Comparison of ENCODE assay signal across 8 cellular contexts in the genomic region with DNA sequence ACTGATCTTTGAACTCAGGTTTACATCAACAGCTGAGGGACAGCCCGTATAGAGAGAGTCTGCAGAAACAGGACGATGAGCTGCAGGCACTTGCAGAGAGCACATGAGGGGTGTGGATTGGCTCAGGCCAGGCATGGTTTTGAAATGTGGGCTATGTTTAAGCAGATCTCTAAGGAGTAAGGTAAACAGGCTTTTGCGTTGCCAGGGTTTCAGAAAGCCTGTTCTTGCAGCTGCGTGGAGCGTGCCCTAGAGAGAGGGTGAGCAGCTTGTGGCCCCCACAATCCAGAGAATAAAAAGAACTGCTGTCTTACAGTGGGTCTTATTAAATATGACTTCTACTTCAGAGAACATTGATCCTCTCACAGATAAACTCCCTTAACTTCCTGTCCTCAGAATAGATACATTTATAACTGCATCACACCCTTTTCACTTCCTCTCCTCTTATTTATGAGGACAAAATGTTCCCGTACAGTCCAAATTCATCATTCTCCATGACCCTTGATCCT.
A peak's percentile ranks its signal among the peaks of the same experiment; 100 is the strongest.
DNase-seq lines count a peak whose midpoint lies in the region; ATAC-seq and TF ChIP-seq lines count a peak whose summit lies in the region.

No MANE protein-coding gene starts in this region.

- no peaks in the 10 kb centered on the region for H3K27me3 ChIP-seq in esophagus squamous epithelium

- H3K27me3 Mint-ChIP-seq in mesothelial cell of epicardium (ENCODE audit: low read depth): peaks cover 13% of the 10 kb centered on the region

- H3K36me3 ChIP-seq in esophagus squamous epithelium: no peaks in the 10 kb centered on the region

- WGBS in esophagus squamous epithelium, 2 donors: 3 to 6% methylated on average over 6 of the region's 6 CpGs

- no peak overlapping the region for H3K27ac Mint-ChIP-seq in mesothelial cell of epicardium

- TF ChIP-seq POLR2A in esophagus squamous epithelium (IDR thresholded peaks at IDR 0.05): peak in 1 of 4 donors; percentile 31

- TF ChIP-seq CTCF in esophagus squamous epithelium (IDR thresholded peaks at IDR 0.05) (no peak), mesothelial cell of epicardium (IDR thresholded peaks at IDR 0.05; ENCODE audit: unreplicated experiment) (no peak)

- H3K4me3 Mint-ChIP-seq in mesothelial cell of epicardium: no peak overlapping the region

- H3K4me3 ChIP-seq in esophagus squamous epithelium: peak overlapping the region in 1 of 4 donors; percentile 15

- no peaks in the 10 kb centered on the region for H3K36me3 Mint-ChIP-seq in mesothelial cell of epicardium

- intact Hi-C loops in esophagus squamous epithelium (cut with DNase I): loop anchor here (10.0 kb wide), 1 partner anchor 1186 kb away; no protein-coding TSS in a partner anchor

- no peaks in the 10 kb centered on the region for H3K4me1 ChIP-seq in esophagus squamous epithelium

- no peaks in the 10 kb centered on the region for H3K4me1 Mint-ChIP-seq in mesothelial cell of epicardium

- DNase-seq in CD1c-positive myeloid dendritic cell (ENCODE audit: extremely low spot score) (peak; percentile 54), esophagus squamous epithelium (lab: John Stamatoyannopoulos, UW) (no peak), OCI-M2 (lab: John Stamatoyannopoulos, UW; ENCODE audit: unreplicated experiment) (no peak), mesothelial cell of epicardium (ENCODE audit: low spot score in 2 of 2, unreplicated experiment in 2 of 2) (no peak)
- no peak for DNase-seq in stimulated activated CD4-positive, alpha-beta T cell treated with anti-CD3 and anti-CD28 coated beads, Interleukin-15, amount 100 ng/mL, for 24 hours

- H3K9me3 Mint-ChIP-seq in mesothelial cell of epicardium: no peaks in the 10 kb centered on the region

- H3K9me3 ChIP-seq in esophagus squamous epithelium: no peaks in the 10 kb centered on the region

- ATAC-seq in GM19463 (IDR thresholded peaks at IDR 0.05; ENCODE audit: unreplicated experiment): peak; percentile 30
- peak; percentile 29 for ATAC-seq in HG03575 (IDR thresholded peaks at IDR 0.05; ENCODE audit: extremely low read depth, insufficient number of reproducible peaks, low FRiP score, unreplicated experiment)
- no peak for ATAC-seq in GM19467 (IDR thresholded peaks at IDR 0.05; ENCODE audit: unreplicated experiment)

- peak overlapping the region in 3 of 4 donors; percentile 11 to 75 (median 42) for H3K27ac ChIP-seq in esophagus squamous epithelium
